ENCODE assay signal across 12 cellular contexts in genomic region chr14:104641753-104642539, GRCh38. TPM values are rescaled to one million over a fixed set of nuclear protein-coding genes. Genes with fewer than 3 reads are reported as not detected.
"Had no signal": no experiment of that assay in that cellular context is flagged by ENCODE, and none has a peak within 500 bp of the region (broad histone marks: within the 10 kb centered on the region; RNA-seq: fewer than 3 reads in every experiment).

No MANE protein-coding gene starts in this region.

- H3K79me2 ChIP-seq: parathyroid adenoma had no signal

- H3K9ac ChIP-seq: neural progenitor cell, parathyroid adenoma had no signal

- H3K4me1 ChIP-seq: parathyroid adenoma had no signal

- H3K27ac Mint-ChIP-seq: activated T-cell treated with anti-CD3 and anti-CD28 coated beads, Interleukin-2, amount 50 U/mL, for 72 hours; neural progenitor cell; T-helper 1 cell treated with Interleukin-12 subunit alpha and Interleukin-12 subunit beta and Interleukin-4 antibody, amounts not matched to agents 30 μg/mL and 1 μg/mL, for 36 hours had no signal

- DNase-seq: activated CD4-positive, alpha-beta T cell treated with anti-CD3 and anti-CD28 coated beads, Interleukin-2, amount 50 U/mL, for 4 hours; activated T-cell treated with anti-CD3 and anti-CD28 coated beads, Interleukin-2, amount 50 U/mL, for 72 hours; effector CD8-positive, alpha-beta T cell; left ventricle myocardium superior; stimulated activated CD4-positive, alpha-beta T cell treated with anti-CD3 and anti-CD28 coated beads, Interleukin-4, amount 100 ng/mL, for 4 hours had no signal

- H3K4me2 ChIP-seq: neural progenitor cell had no signal

- H2AFZ ChIP-seq: neural progenitor cell, parathyroid adenoma had no signal

- H3K4me3 ChIP-seq: gastroesophageal sphincter, neural progenitor cell had no signal

- H3K4me3 Mint-ChIP-seq: activated T-cell treated with anti-CD3 and anti-CD28 coated beads, Interleukin-2, amount 50 U/mL, for 72 hours; neural progenitor cell; T-helper 1 cell treated with Interleukin-12 subunit alpha and Interleukin-12 subunit beta and Interleukin-4 antibody, amounts not matched to agents 30 μg/mL and 1 μg/mL, for 36 hours had no signal

- H3K27me3 ChIP-seq: neural progenitor cell had no signal

- ATAC-seq: activated T-cell treated with anti-CD3 and anti-CD28 coated beads, Interleukin-2, amount 50 U/mL, for 72 hours; gastroesophageal sphincter; left ventricle myocardium superior had no signal

- H3K27ac ChIP-seq: epithelial cell of prostate, gastroesophageal sphincter, neural progenitor cell, parathyroid adenoma had no signal

- H3K36me3 ChIP-seq: gastroesophageal sphincter, neural progenitor cell had no signal

RNA-seq across cellular contexts. Expression of gene TMEM179, which starts 37.4 kb away (rescaled TPM):
- total RNA-seq: left ventricle myocardium superior, renal cortical epithelial cell had no signal
- polyA plus RNA-seq: keratinocyte had no signal
